In the genomic region with DNA sequence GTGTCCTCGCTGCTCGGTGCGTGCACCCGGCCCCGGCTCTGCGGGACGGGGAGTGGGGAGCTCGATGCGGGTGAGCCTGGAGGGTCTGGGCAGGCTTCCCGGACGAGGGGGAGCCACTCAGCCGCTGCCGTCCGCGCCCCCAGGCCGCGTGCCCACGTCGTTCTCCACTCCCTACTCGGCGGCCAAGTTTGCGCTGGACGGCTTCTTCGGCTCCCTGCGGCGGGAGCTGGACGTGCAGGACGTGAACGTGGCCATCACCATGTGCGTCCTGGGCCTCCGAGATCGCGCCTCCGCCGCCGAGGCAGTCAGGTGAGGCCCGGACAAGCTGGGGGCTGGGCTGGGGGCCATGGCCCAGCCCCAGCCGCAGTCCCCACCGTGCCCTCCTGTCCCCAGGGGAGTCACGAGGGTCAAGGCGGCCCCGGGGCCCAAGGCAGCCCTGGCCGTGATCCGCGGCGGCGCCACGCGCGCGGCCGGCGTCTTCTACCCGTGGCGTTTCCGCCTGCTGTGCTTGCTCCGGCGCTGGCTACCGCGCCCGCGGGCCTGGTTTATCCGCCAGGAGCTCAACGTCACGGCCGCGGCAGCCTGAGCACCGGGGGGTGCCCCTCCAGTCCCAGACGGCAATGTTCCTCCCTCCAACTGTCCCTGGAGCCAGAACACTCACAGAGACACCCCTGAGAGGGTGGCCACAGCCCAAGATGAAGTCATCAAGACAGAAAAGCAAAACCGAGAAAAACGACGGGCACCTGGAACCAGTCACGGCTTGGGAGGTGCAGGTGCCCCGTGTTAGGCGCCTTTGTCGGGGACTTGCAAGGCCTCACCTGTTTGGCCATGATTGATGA, we compare ENCODE assay signal across 9 cellular contexts. TPM values are rescaled to one million over a fixed set of nuclear protein-coding genes. Genes with fewer than 3 reads are reported as not detected.
A peak's percentile ranks its signal among the peaks of the same experiment; 100 is the strongest.
DNase-seq lines count a peak whose midpoint lies in the region; ATAC-seq and TF ChIP-seq lines count a peak whose summit lies in the region.
"Had no signal": no experiment of that assay in that cellular context is flagged by ENCODE, and none has a peak within 500 bp of the region (broad histone marks: within the 10 kb centered on the region; RNA-seq: fewer than 3 reads in every experiment).

No MANE protein-coding gene starts in this region.

- peaks cover 0 to 4% (median 0%) of the 10 kb centered on the region in 5 experiments for H3K9me3 Mint-ChIP-seq in brain

- peak in 1 of 2 experiments; percentile 11 for TF ChIP-seq CTCF in brain (conservative IDR thresholded peaks at IDR 0.05)

- peaks cover 42% of the 10 kb centered on the region for H3K4me1 Mint-ChIP-seq in brain

- H3K27ac ChIP-seq in urinary bladder (ENCODE audit: low read depth), result no peak overlapping the region

- H3K4me3 ChIP-seq in urinary bladder (ENCODE audit: low read depth, low read length), result peak overlapping the region; percentile 41

- no peaks in the 10 kb centered on the region for H3K4me1 ChIP-seq in urinary bladder (ENCODE audit: insufficient read depth)

- ATAC-seq in Right ventricle myocardium inferior (no peak), left ventricle myocardium superior (no peak), GM21576 (IDR thresholded peaks at IDR 0.05; ENCODE audit: unreplicated experiment) (no peak)

- peak overlapping the region in 1 of 5 experiments; percentile 65 for H3K27ac Mint-ChIP-seq in brain

- 48% methylated on average over 76 of the region's 76 CpGs for WGBS in urinary bladder

- no peaks in the 10 kb centered on the region for H3K36me3 ChIP-seq in urinary bladder (ENCODE audit: insufficient read depth)

- intact Hi-C loops in Right ventricle myocardium inferior (cut with DNase I), result no loop called here
- intact Hi-C loops in left ventricle myocardium superior (cut with micrococcal nuclease), result no loop called here

- H3K36me3 Mint-ChIP-seq in brain, result peaks cover 24% of the 10 kb centered on the region

- H3K27me3 Mint-ChIP-seq in brain, result peaks cover 10% of the 10 kb centered on the region

- H3K4me3 Mint-ChIP-seq in brain, result peak overlapping the region in 4 of 5 experiments; percentile 40 to 85 (median 66)

- DNase-seq in Right ventricle myocardium inferior (ENCODE audit: missing footprints) (peak; percentile 79), left ventricle myocardium superior (no peak), mesenteric fat pad (ENCODE audit: low spot score) (peak; percentile 90), glomerular visceral epithelial cell (ENCODE audit: extremely low spot score) (no peak), hippocampal formation (lab: John Stamatoyannopoulos, UW) (no peak)

RNA-seq across cellular contexts. Expression of gene RPL36, which starts 2.5 kb away (rescaled TPM):
- total RNA-seq in Right ventricle myocardium inferior, result 435 TPM
- 401 TPM for total RNA-seq in left ventricle myocardium superior
- polyA plus RNA-seq in brain (ENCODE audit: insufficient read depth, low read depth, low replicate concordance), result 2,480 TPM
- total RNA-seq in mesenteric fat pad, result 564 TPM
- 287 TPM for total RNA-seq in urinary bladder
- 1,053 TPM for polyA plus RNA-seq in urinary bladder

RNA-seq across cellular contexts. Expression of gene HSD11B1L, which starts 6.8 kb away (rescaled TPM):
- total RNA-seq in Right ventricle myocardium inferior (3.9 TPM), left ventricle myocardium superior (5.5 TPM), mesenteric fat pad (4.0 TPM), urinary bladder (3.6 TPM)
- polyA plus RNA-seq in brain (ENCODE audit: insufficient read depth, low read depth, low replicate concordance) (51.7 TPM), urinary bladder (17.5 TPM)

RNA-seq across cellular contexts. Expression of gene MICOS13, which starts 7.3 kb away (rescaled TPM):
- total RNA-seq in Right ventricle myocardium inferior (172 TPM), left ventricle myocardium superior (167 TPM), mesenteric fat pad (75.4 TPM), urinary bladder (18.8 TPM)
- polyA plus RNA-seq in brain (ENCODE audit: insufficient read depth, low read depth, low replicate concordance) (120 TPM), urinary bladder (98.4 TPM)

RNA-seq across cellular contexts. Expression of gene LONP1, which starts 32.4 kb away (rescaled TPM):
- 98.1 TPM for total RNA-seq in Right ventricle myocardium inferior
- total RNA-seq in left ventricle myocardium superior, result 90.7 TPM
- polyA plus RNA-seq in brain (ENCODE audit: insufficient read depth, low read depth, low replicate concordance), result 108 TPM
- 63.9 TPM for total RNA-seq in mesenteric fat pad
- 21.7 TPM for total RNA-seq in urinary bladder
- polyA plus RNA-seq in urinary bladder, result 58.9 TPM

RNA-seq across cellular contexts. Expression of gene CATSPERD, which starts 32.9 kb away (rescaled TPM):
- total RNA-seq in Right ventricle myocardium inferior (not detected), left ventricle myocardium superior (not detected), mesenteric fat pad (not detected), urinary bladder (not detected)
- polyA plus RNA-seq in brain (ENCODE audit: insufficient read depth, low read depth, low replicate concordance) (not detected), urinary bladder (not detected)
- total RNA-seq: Daoy had no signal

Comparison
In these comparisons a context has a peak if more than half of its experiments do, and no peak if none do; other contexts are left out.
1. DNase-seq: peak in Right ventricle myocardium inferior (single experiment) and mesenteric fat pad (single experiment); none in left ventricle myocardium superior (single experiment), glomerular visceral epithelial cell (single experiment) and hippocampal formation (0 of 2).